Comparison of ENCODE assay signal across 1 cellular context in the genomic region with DNA sequence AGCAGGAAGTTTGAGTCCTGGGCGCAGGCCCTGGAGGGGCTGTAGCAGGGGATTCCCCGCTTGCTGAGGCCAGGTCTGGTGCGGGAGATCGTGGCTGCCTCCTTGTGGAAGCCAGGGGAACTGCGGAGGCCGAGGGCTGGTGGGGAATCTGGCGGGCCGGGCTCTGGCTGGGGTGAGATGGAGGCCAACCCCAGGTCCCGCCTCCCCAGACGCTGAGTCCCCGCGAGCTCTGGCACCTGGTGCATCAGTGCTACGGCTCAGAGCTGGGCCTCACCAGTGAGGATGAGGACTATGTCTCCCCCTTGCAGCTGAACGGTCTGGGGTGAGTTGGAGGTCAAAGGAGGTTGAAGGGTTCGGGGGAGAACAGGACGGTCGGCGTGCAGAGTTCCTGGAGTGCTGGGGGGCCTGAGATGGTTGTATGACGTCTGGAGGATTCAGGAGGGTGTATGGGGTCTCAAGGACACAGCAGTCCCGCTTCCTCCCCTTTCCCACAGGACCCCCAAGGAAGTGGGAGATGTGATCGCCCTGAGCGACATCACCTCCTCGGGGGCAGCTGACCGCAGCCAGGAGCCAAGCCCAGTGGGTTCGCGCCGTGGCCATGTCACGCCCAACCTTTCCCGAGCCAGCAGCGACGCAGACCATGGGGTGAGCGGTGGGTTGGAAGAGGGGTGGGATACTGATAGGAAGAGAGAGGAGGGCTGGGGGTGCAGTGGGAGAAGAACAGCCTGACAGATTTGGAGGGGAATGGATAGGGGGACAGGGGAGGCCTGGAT.
TF ChIP-seq lines count a peak whose summit lies in the region.

No MANE protein-coding gene starts in this region.

TF ChIP-seq in K562, 482 proteins besides CTCF, POLR2A, EP300 and RAD21 (continued from another document and continues in another):
- TF ChIP-seq, protein P1, sequence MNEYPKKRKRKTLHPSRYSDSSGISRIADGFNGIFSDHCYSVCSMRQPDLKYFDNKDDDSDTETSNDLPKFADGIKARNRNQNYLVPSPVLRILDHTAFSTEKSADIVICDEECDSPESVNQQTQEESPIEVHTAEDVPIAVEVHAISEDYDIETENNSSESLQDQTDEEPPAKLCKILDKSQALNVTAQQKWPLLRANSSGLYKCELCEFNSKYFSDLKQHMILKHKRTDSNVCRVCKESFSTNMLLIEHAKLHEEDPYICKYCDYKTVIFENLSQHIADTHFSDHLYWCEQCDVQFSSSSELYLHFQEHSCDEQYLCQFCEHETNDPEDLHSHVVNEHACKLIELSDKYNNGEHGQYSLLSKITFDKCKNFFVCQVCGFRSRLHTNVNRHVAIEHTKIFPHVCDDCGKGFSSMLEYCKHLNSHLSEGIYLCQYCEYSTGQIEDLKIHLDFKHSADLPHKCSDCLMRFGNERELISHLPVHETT (CRISPR knock-in tag; conservative IDR thresholded peaks at IDR 0.05 in 1 of 2, IDR thresholded peaks at IDR 0.05 in 1 of 2), result no peak
- TF ChIP-seq ZNF717 (CRISPR knock-in tag; IDR thresholded peaks at IDR 0.05) (no peak), PML (IDR thresholded peaks at IDR 0.05; ENCODE audit: low read length) (no peak), PHF8 (IDR thresholded peaks at IDR 0.05; ENCODE audit: borderline replicate concordance, low read length) (no peak), HOXB6 (CRISPR knock-in tag; IDR thresholded peaks at IDR 0.05; ENCODE audit: borderline replicate concordance) (no peak), SMC3 (conservative IDR thresholded peaks at IDR 0.05; ENCODE audit: insufficient read depth, low read depth, low read length) (peak; percentile 93), BMI1 (IDR thresholded peaks at IDR 0.05; ENCODE audit: low read length) (no peak), HIVEP1 (CRISPR knock-in tag; IDR thresholded peaks at IDR 0.05) (no peak), PTBP1 (IDR thresholded peaks at IDR 0.05; ENCODE audit: low read depth, low read length) (no peak), TBL1XR1 (IDR thresholded peaks at IDR 0.05; ENCODE audit: low read length in 2 of 2) (no peak), ZKSCAN3 (CRISPR knock-in tag; IDR thresholded peaks at IDR 0.05) (no peak), RAD51 (IDR thresholded peaks at IDR 0.05; ENCODE audit: borderline replicate concordance, low read depth) (no peak), MCM7 (IDR thresholded peaks at IDR 0.05) (no peak), SIN3A (IDR thresholded peaks at IDR 0.05; ENCODE audit: borderline replicate concordance in 2 of 2, control insufficient read depth in 1 of 2, low read depth in 2 of 2, low read length in 2 of 2) (no peak), EZH2 (IDR thresholded peaks at IDR 0.05; ENCODE audit: borderline replicate concordance, low read depth, low read length) (no peak), DNMT1 (IDR thresholded peaks at IDR 0.05) (no peak), GTF2E2 (tag; IDR thresholded peaks at IDR 0.05) (no peak), THRAP3 (IDR thresholded peaks at IDR 0.05; ENCODE audit: borderline replicate concordance) (0 out of 2 replicates have a peak, but pooled peaks have one; percentile 28), ZNF561 (CRISPR knock-in tag; conservative IDR thresholded peaks at IDR 0.05) (no peak), CC2D1A (IDR thresholded peaks at IDR 0.05) (peak; percentile 68; the same call in 1 of the 2 replicates), CREBBP (IDR thresholded peaks at IDR 0.05; ENCODE audit: low read depth, low read length) (no peak), ZNF384 (IDR thresholded peaks at IDR 0.05; ENCODE audit: low read depth, low read length) (no peak), ARID2 (IDR thresholded peaks at IDR 0.05) (peak; percentile 76; the same call in 1 of the 2 replicates), ADNP (tag; IDR thresholded peaks at IDR 0.05) (no peak), HNRNPLL (IDR thresholded peaks at IDR 0.05; ENCODE audit: low read depth, low read length, poor library complexity, severe bottlenecking) (no peak), FOXK2 (conservative IDR thresholded peaks at IDR 0.05 in 1 of 2, IDR thresholded peaks at IDR 0.05 in 1 of 2; ENCODE audit: low read depth in 2 of 2) (no peak), SIRT6 (IDR thresholded peaks at IDR 0.05; ENCODE audit: low read depth, low read length) (no peak), ZFPM2 (CRISPR knock-in tag; IDR thresholded peaks at IDR 0.05) (no peak), POLR2AphosphoS5 (IDR thresholded peaks at IDR 0.05; ENCODE audit: control insufficient read depth, insufficient read depth, low read depth, low read length) (0 out of 2 replicates have a peak, but pooled peaks have one; percentile 12)
- TF ChIP-seq, protein P2, sequence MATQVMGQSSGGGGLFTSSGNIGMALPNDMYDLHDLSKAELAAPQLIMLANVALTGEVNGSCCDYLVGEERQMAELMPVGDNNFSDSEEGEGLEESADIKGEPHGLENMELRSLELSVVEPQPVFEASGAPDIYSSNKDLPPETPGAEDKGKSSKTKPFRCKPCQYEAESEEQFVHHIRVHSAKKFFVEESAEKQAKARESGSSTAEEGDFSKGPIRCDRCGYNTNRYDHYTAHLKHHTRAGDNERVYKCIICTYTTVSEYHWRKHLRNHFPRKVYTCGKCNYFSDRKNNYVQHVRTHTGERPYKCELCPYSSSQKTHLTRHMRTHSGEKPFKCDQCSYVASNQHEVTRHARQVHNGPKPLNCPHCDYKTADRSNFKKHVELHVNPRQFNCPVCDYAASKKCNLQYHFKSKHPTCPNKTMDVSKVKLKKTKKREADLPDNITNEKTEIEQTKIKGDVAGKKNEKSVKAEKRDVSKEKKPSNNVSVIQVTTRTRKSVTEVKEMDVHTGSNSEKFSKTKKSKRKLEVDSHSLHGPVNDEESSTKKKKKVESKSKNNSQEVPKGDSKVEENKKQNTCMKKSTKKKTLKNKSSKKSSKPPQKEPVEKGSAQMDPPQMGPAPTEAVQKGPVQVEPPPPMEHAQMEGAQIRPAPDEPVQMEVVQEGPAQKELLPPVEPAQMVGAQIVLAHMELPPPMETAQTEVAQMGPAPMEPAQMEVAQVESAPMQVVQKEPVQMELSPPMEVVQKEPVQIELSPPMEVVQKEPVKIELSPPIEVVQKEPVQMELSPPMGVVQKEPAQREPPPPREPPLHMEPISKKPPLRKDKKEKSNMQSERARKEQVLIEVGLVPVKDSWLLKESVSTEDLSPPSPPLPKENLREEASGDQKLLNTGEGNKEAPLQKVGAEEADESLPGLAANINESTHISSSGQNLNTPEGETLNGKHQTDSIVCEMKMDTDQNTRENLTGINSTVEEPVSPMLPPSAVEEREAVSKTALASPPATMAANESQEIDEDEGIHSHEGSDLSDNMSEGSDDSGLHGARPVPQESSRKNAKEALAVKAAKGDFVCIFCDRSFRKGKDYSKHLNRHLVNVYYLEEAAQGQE (CRISPR knock-in tag; IDR thresholded peaks at IDR 0.05; ENCODE audit: low read depth), result no peak
- TF ChIP-seq, protein P3, sequence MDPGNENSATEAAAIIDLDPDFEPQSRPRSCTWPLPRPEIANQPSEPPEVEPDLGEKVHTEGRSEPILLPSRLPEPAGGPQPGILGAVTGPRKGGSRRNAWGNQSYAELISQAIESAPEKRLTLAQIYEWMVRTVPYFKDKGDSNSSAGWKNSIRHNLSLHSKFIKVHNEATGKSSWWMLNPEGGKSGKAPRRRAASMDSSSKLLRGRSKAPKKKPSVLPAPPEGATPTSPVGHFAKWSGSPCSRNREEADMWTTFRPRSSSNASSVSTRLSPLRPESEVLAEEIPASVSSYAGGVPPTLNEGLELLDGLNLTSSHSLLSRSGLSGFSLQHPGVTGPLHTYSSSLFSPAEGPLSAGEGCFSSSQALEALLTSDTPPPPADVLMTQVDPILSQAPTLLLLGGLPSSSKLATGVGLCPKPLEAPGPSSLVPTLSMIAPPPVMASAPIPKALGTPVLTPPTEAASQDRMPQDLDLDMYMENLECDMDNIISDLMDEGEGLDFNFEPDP (CRISPR knock-in tag; IDR thresholded peaks at IDR 0.05), result no peak
- TF ChIP-seq, protein P4, sequence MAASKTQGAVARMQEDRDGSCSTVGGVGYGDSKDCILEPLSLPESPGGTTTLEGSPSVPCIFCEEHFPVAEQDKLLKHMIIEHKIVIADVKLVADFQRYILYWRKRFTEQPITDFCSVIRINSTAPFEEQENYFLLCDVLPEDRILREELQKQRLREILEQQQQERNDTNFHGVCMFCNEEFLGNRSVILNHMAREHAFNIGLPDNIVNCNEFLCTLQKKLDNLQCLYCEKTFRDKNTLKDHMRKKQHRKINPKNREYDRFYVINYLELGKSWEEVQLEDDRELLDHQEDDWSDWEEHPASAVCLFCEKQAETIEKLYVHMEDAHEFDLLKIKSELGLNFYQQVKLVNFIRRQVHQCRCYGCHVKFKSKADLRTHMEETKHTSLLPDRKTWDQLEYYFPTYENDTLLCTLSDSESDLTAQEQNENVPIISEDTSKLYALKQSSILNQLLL (CRISPR knock-in tag; IDR thresholded peaks at IDR 0.05; ENCODE audit: borderline replicate concordance), result no peak
- TF ChIP-seq, protein P5, sequence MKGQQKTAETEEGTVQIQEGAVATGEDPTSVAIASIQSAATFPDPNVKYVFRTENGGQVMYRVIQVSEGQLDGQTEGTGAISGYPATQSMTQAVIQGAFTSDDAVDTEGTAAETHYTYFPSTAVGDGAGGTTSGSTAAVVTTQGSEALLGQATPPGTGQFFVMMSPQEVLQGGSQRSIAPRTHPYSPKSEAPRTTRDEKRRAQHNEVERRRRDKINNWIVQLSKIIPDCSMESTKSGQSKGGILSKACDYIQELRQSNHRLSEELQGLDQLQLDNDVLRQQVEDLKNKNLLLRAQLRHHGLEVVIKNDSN (CRISPR knock-in tag; IDR thresholded peaks at IDR 0.05), result no peak
- TF ChIP-seq, protein P6, sequence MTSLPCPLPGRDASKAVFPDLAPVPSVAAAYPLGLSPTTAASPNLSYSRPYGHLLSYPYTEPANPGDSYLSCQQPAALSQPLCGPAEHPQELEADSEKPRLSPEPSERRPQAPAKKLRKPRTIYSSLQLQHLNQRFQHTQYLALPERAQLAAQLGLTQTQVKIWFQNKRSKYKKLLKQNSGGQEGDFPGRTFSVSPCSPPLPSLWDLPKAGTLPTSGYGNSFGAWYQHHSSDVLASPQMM (CRISPR knock-in tag; IDR thresholded peaks at IDR 0.05), result no peak
- TF ChIP-seq, protein P7, sequence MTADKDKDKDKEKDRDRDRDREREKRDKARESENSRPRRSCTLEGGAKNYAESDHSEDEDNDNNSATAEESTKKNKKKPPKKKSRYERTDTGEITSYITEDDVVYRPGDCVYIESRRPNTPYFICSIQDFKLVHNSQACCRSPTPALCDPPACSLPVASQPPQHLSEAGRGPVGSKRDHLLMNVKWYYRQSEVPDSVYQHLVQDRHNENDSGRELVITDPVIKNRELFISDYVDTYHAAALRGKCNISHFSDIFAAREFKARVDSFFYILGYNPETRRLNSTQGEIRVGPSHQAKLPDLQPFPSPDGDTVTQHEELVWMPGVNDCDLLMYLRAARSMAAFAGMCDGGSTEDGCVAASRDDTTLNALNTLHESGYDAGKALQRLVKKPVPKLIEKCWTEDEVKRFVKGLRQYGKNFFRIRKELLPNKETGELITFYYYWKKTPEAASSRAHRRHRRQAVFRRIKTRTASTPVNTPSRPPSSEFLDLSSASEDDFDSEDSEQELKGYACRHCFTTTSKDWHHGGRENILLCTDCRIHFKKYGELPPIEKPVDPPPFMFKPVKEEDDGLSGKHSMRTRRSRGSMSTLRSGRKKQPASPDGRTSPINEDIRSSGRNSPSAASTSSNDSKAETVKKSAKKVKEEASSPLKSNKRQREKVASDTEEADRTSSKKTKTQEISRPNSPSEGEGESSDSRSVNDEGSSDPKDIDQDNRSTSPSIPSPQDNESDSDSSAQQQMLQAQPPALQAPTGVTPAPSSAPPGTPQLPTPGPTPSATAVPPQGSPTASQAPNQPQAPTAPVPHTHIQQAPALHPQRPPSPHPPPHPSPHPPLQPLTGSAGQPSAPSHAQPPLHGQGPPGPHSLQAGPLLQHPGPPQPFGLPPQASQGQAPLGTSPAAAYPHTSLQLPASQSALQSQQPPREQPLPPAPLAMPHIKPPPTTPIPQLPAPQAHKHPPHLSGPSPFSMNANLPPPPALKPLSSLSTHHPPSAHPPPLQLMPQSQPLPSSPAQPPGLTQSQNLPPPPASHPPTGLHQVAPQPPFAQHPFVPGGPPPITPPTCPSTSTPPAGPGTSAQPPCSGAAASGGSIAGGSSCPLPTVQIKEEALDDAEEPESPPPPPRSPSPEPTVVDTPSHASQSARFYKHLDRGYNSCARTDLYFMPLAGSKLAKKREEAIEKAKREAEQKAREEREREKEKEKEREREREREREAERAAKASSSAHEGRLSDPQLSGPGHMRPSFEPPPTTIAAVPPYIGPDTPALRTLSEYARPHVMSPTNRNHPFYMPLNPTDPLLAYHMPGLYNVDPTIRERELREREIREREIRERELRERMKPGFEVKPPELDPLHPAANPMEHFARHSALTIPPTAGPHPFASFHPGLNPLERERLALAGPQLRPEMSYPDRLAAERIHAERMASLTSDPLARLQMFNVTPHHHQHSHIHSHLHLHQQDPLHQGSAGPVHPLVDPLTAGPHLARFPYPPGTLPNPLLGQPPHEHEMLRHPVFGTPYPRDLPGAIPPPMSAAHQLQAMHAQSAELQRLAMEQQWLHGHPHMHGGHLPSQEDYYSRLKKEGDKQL (CRISPR knock-in tag; IDR thresholded peaks at IDR 0.05; ENCODE audit: borderline replicate concordance), result no peak
- TF ChIP-seq, protein P8, sequence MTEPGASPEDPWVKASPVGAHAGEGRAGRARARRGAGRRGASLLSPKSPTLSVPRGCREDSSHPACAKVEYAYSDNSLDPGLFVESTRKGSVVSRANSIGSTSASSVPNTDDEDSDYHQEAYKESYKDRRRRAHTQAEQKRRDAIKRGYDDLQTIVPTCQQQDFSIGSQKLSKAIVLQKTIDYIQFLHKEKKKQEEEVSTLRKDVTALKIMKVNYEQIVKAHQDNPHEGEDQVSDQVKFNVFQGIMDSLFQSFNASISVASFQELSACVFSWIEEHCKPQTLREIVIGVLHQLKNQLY (CRISPR knock-in tag; conservative IDR thresholded peaks at IDR 0.05), result no peak
- TF ChIP-seq, protein P9, sequence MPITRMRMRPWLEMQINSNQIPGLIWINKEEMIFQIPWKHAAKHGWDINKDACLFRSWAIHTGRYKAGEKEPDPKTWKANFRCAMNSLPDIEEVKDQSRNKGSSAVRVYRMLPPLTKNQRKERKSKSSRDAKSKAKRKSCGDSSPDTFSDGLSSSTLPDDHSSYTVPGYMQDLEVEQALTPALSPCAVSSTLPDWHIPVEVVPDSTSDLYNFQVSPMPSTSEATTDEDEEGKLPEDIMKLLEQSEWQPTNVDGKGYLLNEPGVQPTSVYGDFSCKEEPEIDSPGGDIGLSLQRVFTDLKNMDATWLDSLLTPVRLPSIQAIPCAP (CRISPR knock-in tag; IDR thresholded peaks at IDR 0.05; ENCODE audit: borderline replicate concordance), result no peak
- TF ChIP-seq, protein P10, sequence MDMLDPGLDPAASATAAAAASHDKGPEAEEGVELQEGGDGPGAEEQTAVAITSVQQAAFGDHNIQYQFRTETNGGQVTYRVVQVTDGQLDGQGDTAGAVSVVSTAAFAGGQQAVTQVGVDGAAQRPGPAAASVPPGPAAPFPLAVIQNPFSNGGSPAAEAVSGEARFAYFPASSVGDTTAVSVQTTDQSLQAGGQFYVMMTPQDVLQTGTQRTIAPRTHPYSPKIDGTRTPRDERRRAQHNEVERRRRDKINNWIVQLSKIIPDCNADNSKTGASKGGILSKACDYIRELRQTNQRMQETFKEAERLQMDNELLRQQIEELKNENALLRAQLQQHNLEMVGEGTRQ (CRISPR knock-in tag; IDR thresholded peaks at IDR 0.05), result no peak
- TF ChIP-seq, protein P11, sequence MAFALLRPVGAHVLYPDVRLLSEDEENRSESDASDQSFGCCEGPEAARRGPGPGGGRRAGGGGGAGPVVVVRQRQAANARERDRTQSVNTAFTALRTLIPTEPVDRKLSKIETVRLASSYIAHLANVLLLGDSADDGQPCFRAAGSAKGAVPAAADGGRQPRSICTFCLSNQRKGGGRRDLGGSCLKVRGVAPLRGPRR (CRISPR knock-in tag; IDR thresholded peaks at IDR 0.05), result no peak
